In genomic region chr10:71025535-71025934, GRCh38 we compare ENCODE assay signal across 30 cellular contexts.
A peak's percentile ranks its signal among the peaks of the same experiment; 100 is the strongest.
DNase-seq lines count a peak whose midpoint lies in the region; TF ChIP-seq lines count a peak whose summit lies in the region.
"Had no signal": no experiment of that assay in that cellular context is flagged by ENCODE, and none has a peak within 500 bp of the region (broad histone marks: within the 10 kb centered on the region; RNA-seq: fewer than 3 reads in every experiment).

No MANE protein-coding gene starts in this region.

- H3K9me3 Mint-ChIP-seq in Calu3 (ENCODE audit: low read depth, unreplicated experiment), result no peaks in the 10 kb centered on the region
- H3K9me3 Mint-ChIP-seq: activated CD8-positive, alpha-beta T cell treated with anti-CD3 and anti-CD28 coated beads for 36 hours; activated naive CD8-positive, alpha-beta T cell treated with anti-CD3 and anti-CD28 coated beads, Interleukin-2, amount 50 U/mL, for 24 hours; stimulated activated effector memory CD8-positive, alpha-beta T cell treated with anti-CD3 and anti-CD28 coated beads, Interleukin-12 subunit alpha, Interleukin-12 subunit beta, amount 100 ng/mL, for 72 hours had no signal

- H3K27ac Mint-ChIP-seq in Calu3 (ENCODE audit: unreplicated experiment), result no peak overlapping the region
- H3K27ac Mint-ChIP-seq: activated CD8-positive, alpha-beta T cell treated with anti-CD3 and anti-CD28 coated beads for 36 hours; activated naive CD8-positive, alpha-beta T cell treated with anti-CD3 and anti-CD28 coated beads, Interleukin-2, amount 50 U/mL, for 24 hours; nephron; stimulated activated effector memory CD8-positive, alpha-beta T cell treated with anti-CD3 and anti-CD28 coated beads, Interleukin-12 subunit alpha, Interleukin-12 subunit beta, amount 100 ng/mL, for 72 hours; T-cell had no signal

- TF ChIP-seq CTCF in Calu3 (IDR thresholded peaks at IDR 0.05; ENCODE audit: unreplicated experiment) (no peak), coronary artery (IDR thresholded peaks at IDR 0.05) (no peak)

- BruUV-seq in Calu3 (replicated peaks; lab: Mats Ljungman, UMichigan), result no TSS peak

- no peak overlapping the region for H3K4me3 Mint-ChIP-seq in Calu3 (ENCODE audit: low read depth, unreplicated experiment)
- H3K4me3 Mint-ChIP-seq: activated CD8-positive, alpha-beta T cell treated with anti-CD3 and anti-CD28 coated beads for 36 hours; activated naive CD8-positive, alpha-beta T cell treated with anti-CD3 and anti-CD28 coated beads, Interleukin-2, amount 50 U/mL, for 24 hours; nephron; stimulated activated effector memory CD8-positive, alpha-beta T cell treated with anti-CD3 and anti-CD28 coated beads, Interleukin-12 subunit alpha, Interleukin-12 subunit beta, amount 100 ng/mL, for 72 hours; T-cell had no signal

- H3K4me3 ChIP-seq in coronary artery, result no peak overlapping the region
- H3K4me3 ChIP-seq: BLaER1 treated with 17β-estradiol and CSF1 and Interleukin-3, amounts not matched to agents 10 nM and 100 nM; heart right ventricle; mucosa of descending colon; ovary; right atrium auricular region; spleen; uterus had no signal

- intact Hi-C loops in Calu3 (cut with micrococcal nuclease; ENCODE audit: unreplicated experiment), result no loop called here

- CTCF ChIA-PET in Calu3 (lab: Charles Lee) (no interaction called here), HEK293T (lab: Yijun Ruan, JAX) (no interaction called here)

- H3K36me3 Mint-ChIP-seq in Calu3 (ENCODE audit: insufficient read depth, unreplicated experiment), result no peaks in the 10 kb centered on the region
- H3K36me3 Mint-ChIP-seq: stimulated activated effector memory CD8-positive, alpha-beta T cell treated with anti-CD3 and anti-CD28 coated beads, Interleukin-12 subunit alpha, Interleukin-12 subunit beta, amount 100 ng/mL, for 72 hours; T-cell had no signal

- H3K27me3 Mint-ChIP-seq in Calu3 (ENCODE audit: unreplicated experiment), result peaks cover 69% of the 10 kb centered on the region

- no peaks in the 10 kb centered on the region for H3K4me1 Mint-ChIP-seq in Calu3 (ENCODE audit: low read depth, unreplicated experiment)
- H3K4me1 Mint-ChIP-seq: activated naive CD8-positive, alpha-beta T cell treated with anti-CD3 and anti-CD28 coated beads, Interleukin-2, amount 50 U/mL, for 24 hours; stimulated activated effector memory CD8-positive, alpha-beta T cell treated with anti-CD3 and anti-CD28 coated beads, Interleukin-12 subunit alpha, Interleukin-12 subunit beta, amount 100 ng/mL, for 72 hours; T-cell had no signal

- in situ Hi-C loops in T47D (cut with HindIII; ENCODE audit: low pct_unique_long_range_greater_than_20kb, low sequenced_read_pairs) (no loop called here), ACHN (cut with HindIII; ENCODE audit: low pct_ligation_motif_present, low pct_unique_long_range_greater_than_20kb, low sequenced_read_pairs) (no loop called here)

- no peak overlapping the region for H3K27ac ChIP-seq in coronary artery
- H3K27ac ChIP-seq: BLaER1 treated with 17β-estradiol and CSF1 and Interleukin-3, amounts not matched to agents 10 nM and 100 nM; heart right ventricle; ovary; right atrium auricular region; spleen; uterus had no signal

- DNase-seq in Calu3 (peak; percentile 17), LoVo (ENCODE audit: low spot score) (peak; percentile 17), T47D (ENCODE audit: low read depth in 1 of 2, low spot score in 1 of 2) (peak; percentile 17 to 20), iPS-NIHi7 (ENCODE audit: extremely low spot score) (peak; percentile 76), coronary artery (ENCODE audit: low spot score) (no peak), HEK293T (ENCODE audit: extremely low spot score) (no peak), ACHN (no peak), MV-4-11 (lab: John Stamatoyannopoulos, UW) (no peak)
- DNase-seq: activated CD4-positive, CD25-positive, alpha-beta regulatory T cell treated with anti-CD3 and anti-CD28 coated beads, Interleukin-2, amount 50 U/mL, for 72 hours; activated CD8-positive, alpha-beta T cell treated with anti-CD3 and anti-CD28 coated beads for 36 hours; activated gamma-delta T cell; activated naive CD8-positive, alpha-beta T cell treated with anti-CD3 and anti-CD28 coated beads, Interleukin-2, amount 50 U/mL, for 24 hours; activated T-cell treated with anti-CD3 and anti-CD28 coated beads for 4 hours; effector CD4-positive, alpha-beta T cell; erythroblast; heart right ventricle; KG1; mucosa of descending colon; NCI-H1694; NCI-H69; ovary; SHP77 treated with DMSO at 0.1 percent for 48 hours; stimulated activated CD4-positive, alpha-beta T cell treated with anti-CD3 and anti-CD28 coated beads, Interleukin-2, amount 100 ng/mL, for 48 hours; T-cell; uterus had no signal

- POLR2A ChIA-PET in HEK293T (lab: Yijun Ruan, JAX), result no interaction called here

TF ChIP-seq in HEK293T, 16 proteins besides CTCF, POLR2A, EP300 and RAD21:
- TF ChIP-seq ZNF384 (IDR thresholded peaks at IDR 0.05), result no peak
- TF ChIP-seq PKNOX1 (IDR thresholded peaks at IDR 0.05), result no peak
- TF ChIP-seq ARNT (IDR thresholded peaks at IDR 0.05), result no peak
- no peak for TF ChIP-seq NFRKB (IDR thresholded peaks at IDR 0.05)

Comparison
In these comparisons a context has a peak if more than half of its experiments do, and no peak if none do; other contexts are left out.
1. DNase-seq: peak in Calu3 (single experiment), LoVo (single experiment), T47D (2 of 2) and iPS-NIHi7 (single experiment); none in coronary artery (single experiment), HEK293T (single experiment), ACHN (single experiment) and MV-4-11 (single experiment).